ENCODE assay signal across 9 cellular contexts in the genomic region with DNA sequence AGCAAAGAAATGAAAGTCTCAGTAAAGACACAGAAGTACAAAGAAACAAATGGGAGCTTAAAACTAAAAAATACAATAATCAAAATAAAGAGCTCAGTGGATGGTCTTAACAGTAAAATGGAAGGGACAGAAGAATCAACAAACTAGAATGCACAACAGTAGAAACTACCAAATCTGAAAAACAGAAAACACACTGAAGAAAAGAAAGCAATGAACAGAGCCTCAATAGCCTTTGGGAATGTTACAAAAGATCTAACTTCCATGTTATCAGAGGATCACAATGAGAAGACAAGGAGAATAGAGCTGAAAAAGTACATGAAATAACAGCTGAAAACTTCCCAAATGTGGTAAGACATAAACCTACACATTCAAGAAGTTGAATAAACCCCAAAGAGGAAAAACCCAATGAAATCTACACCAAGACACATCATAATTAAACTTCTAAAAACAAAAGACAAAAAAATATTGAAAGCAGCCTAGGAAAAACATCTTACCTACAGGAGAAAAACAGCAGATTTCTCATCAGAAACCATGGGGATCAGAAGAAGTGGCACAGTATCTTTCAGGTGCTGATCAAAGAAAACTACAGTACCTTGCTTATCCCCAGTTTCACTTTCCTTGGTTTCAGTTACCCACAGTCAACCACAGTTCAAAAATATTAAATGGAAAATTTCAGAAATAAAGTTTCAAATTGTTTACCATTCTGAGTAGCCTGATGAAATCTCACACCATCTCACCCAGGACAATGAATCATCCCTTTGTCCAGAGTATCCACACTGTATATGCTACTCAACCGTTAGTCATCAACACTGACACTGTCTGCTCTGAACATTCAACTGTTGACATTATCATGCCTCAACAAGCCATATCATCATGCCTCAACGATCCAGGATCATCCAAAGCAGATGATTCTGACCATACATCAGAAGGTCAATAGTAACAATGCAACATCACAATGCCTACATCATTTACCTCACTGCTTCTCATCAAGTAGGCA. TPM values are rescaled to one million over a fixed set of nuclear protein-coding genes. Genes with fewer than 3 reads are reported as not detected.
DNase-seq lines count a peak whose midpoint lies in the region; ATAC-seq and TF ChIP-seq lines count a peak whose summit lies in the region.
"Had no signal": no experiment of that assay in that cellular context is flagged by ENCODE, and none has a peak within 500 bp of the region (broad histone marks: within the 10 kb centered on the region; RNA-seq: fewer than 3 reads in every experiment).

No MANE protein-coding gene starts in this region.

- ATAC-seq in naive B cell (ENCODE audit: low read depth in 2 of 2) (no peak), gastroesophageal sphincter (no peak), HG02885 (IDR thresholded peaks at IDR 0.05; ENCODE audit: poor library complexity, unreplicated experiment) (no peak), GM21447 (IDR thresholded peaks at IDR 0.05; ENCODE audit: unreplicated experiment) (no peak)

- H3K36me3 ChIP-seq in gastroesophageal sphincter = no peaks in the 10 kb centered on the region

- 40 to 51% methylated on average over 2 of the region's 2 CpGs for WGBS in gastroesophageal sphincter (ENCODE audit: low coverage in 1 of 2), 2 donors

- no peaks in the 10 kb centered on the region for H3K27me3 ChIP-seq in gastroesophageal sphincter

- no peak for TF ChIP-seq POLR2A in gastroesophageal sphincter (IDR thresholded peaks at IDR 0.05)

- no peak for TF ChIP-seq CTCF in gastroesophageal sphincter (IDR thresholded peaks at IDR 0.05)

- peaks cover 0 to 10% (median 0%) of the 10 kb centered on the region in 3 donors for H3K4me1 ChIP-seq in gastroesophageal sphincter

- peak overlapping the region in 7 of 8 donors; percentile 24 to 83 (median 48) for H3K4me3 Mint-ChIP-seq in naive B cell

- peak overlapping the region in 5 of 6 donors; percentile 50 to 85 (median 76) for H3K27ac Mint-ChIP-seq in naive B cell

- H3K4me3 ChIP-seq in gastroesophageal sphincter = no peak overlapping the region

- DNase-seq in Daoy (ENCODE audit: low read depth) (peak; percentile 74), M059J (ENCODE audit: low read depth) (peak; percentile 97), brain pericyte (ENCODE audit: low read depth, low spot score) (peak; percentile 62), naive B cell (no peak)
- no peak for DNase-seq in stimulated activated CD4-positive, alpha-beta T cell treated with anti-CD3 and anti-CD28 coated beads, Interleukin-4, amount 100 ng/mL, for 4 hours
- DNase-seq: left cardiac atrium had no signal

- H3K4me1 Mint-ChIP-seq in naive B cell = peaks cover 57 to 85% (median 73%) of the 10 kb centered on the region in 3 donors

- no peaks in the 10 kb centered on the region for H3K27me3 Mint-ChIP-seq in naive B cell

- no peak for TF ChIP-seq EP300 in gastroesophageal sphincter (IDR thresholded peaks at IDR 0.05)

- peaks cover 8 to 20% (median 14%) of the 10 kb centered on the region in 7 donors for H3K9me3 Mint-ChIP-seq in naive B cell

- H3K27ac ChIP-seq in gastroesophageal sphincter = no peak overlapping the region

- H3K9me3 ChIP-seq in gastroesophageal sphincter = peaks cover 0 to 10% (median 0%) of the 10 kb centered on the region in 3 donors

- H3K36me3 Mint-ChIP-seq in naive B cell = peaks cover 8 to 17% of the 10 kb centered on the region in 2 donors

RNA-seq across cellular contexts. Expression of a gene that starts 22.2 kb away (rescaled TPM):
- total RNA-seq in Daoy (2014; rRNA removed; shearing (Covaris generic)) = 52.0 and 58.0 TPM in 2 replicates
- total RNA-seq in M059J (2014; rRNA removed; shearing (Covaris generic)) = 127 and 143 TPM in 2 replicates
- polyA plus RNA-seq in naive B cell (ENCODE audit: low read depth in 6 of 6) = 100 to 1,000 TPM in 4 of 6 donors, 10 to 100 TPM in 2; 95.9 to 155 (median 118) TPM
- total RNA-seq in gastroesophageal sphincter = 100 to 1,000 TPM in 1 of 4 donors, 10 to 100 TPM in 3; 44.0 to 110 (median 69.5) TPM

Comparison
In these comparisons a context has a peak if more than half of its experiments do, and no peak if none do; other contexts are left out.
1. DNase-seq: peak in Daoy (single experiment), M059J (single experiment) and brain pericyte (single experiment); none in naive B cell (single experiment) and stimulated activated CD4-positive, alpha-beta T cell treated with anti-CD3 and anti-CD28 coated beads, Interleukin-4, amount 100 ng/mL, for 4 hours (0 of 2).